30 cellular contexts compared by ENCODE assay signal in genomic region chr16:4367393-4367856, GRCh38. TPM values are rescaled to one million over a fixed set of nuclear protein-coding genes. Genes with fewer than 3 reads are reported as not detected.
DNase-seq lines count a peak whose midpoint lies in the region; ATAC-seq, FAIRE-seq and TF ChIP-seq lines count a peak whose summit lies in the region.
"Had no signal": no experiment of that assay in that cellular context is flagged by ENCODE, and none has a peak within 500 bp of the region (broad histone marks: within the 10 kb centered on the region; RNA-seq: fewer than 3 reads in every experiment).

No MANE protein-coding gene starts in this region.

- no peak overlapping the region for H2BK120ac ChIP-seq in H1 (replicated peaks; ENCODE audit: low read depth, low read length)

- H3K18ac ChIP-seq in H1 (ENCODE audit: extremely low read depth, low read length) = no peak overlapping the region

- H3K56ac ChIP-seq in H1 (replicated peaks; ENCODE audit: insufficient read length, low read depth, low read length) = no peak overlapping the region

- no peak for ATAC-seq in thoracic aorta (ENCODE audit: insufficient number of reproducible peaks, low FRiP score, low read depth)
- ATAC-seq: pancreas had no signal

- no peak overlapping the region; the same call in 1 of the 2 replicates for H4K8ac ChIP-seq in H1 (ENCODE audit: extremely low read depth, insufficient read depth, low read length)

- no peak overlapping the region for H3K4me3 Mint-ChIP-seq in activated T-cell treated with anti-CD3 and anti-CD28 coated beads, Interleukin-2, amount 50 U/mL, for 24 hours
- H3K4me3 Mint-ChIP-seq: activated naive CD8-positive, alpha-beta T cell treated with anti-CD3 and anti-CD28 coated beads, Interleukin-2, amount 10 ng/mL, durations not matched to agents 7 days and 5 days; T-helper 1 cell treated with Interleukin-12 subunit alpha and Interleukin-12 subunit beta and Interleukin-4 antibody, amounts not matched to agents 30 μg/mL and 1 μg/mL, for 36 hours; type B pancreatic cell had no signal

- H4K91ac ChIP-seq in H1 (replicated peaks; ENCODE audit: insufficient read length, low read length) = no peak overlapping the region

- H3K79me1 ChIP-seq in H1 (ENCODE audit: low read depth, low read length) = peaks cover 3% of the 10 kb centered on the region

- H3K4me1 Mint-ChIP-seq in activated T-cell treated with anti-CD3 and anti-CD28 coated beads, Interleukin-2, amount 50 U/mL, for 24 hours (ENCODE audit: low read depth) = peaks cover 5% of the 10 kb centered on the region

- H4K20me1 ChIP-seq in H1 (replicated peaks in 1 of 2; ENCODE audit: control insufficient read depth in 1 of 2, insufficient read depth in 2 of 2, low read length in 2 of 2) = peaks cover 0 to 7% of the 10 kb centered on the region in 2 experiments

- no peak overlapping the region for H2BK20ac ChIP-seq in H1 (ENCODE audit: low read length)

- H3K9me3 ChIP-seq in H1 (ENCODE audit: insufficient read depth in 2 of 2, low read depth in 1 of 2, low read length in 1 of 2) (no peaks in the 10 kb centered on the region), thoracic aorta (no peaks in the 10 kb centered on the region), suprapubic skin (no peaks in the 10 kb centered on the region), prostate gland (no peaks in the 10 kb centered on the region)
- H3K9me3 ChIP-seq: colonic mucosa, pancreas, right atrium auricular region had no signal

- H3K23ac ChIP-seq in H1 (ENCODE audit: insufficient read length) = no peak overlapping the region

- TF ChIP-seq EP300 in H1 (IDR thresholded peaks at IDR 0.05; ENCODE audit: borderline replicate concordance in 1 of 2, low read depth in 2 of 2, low read length in 2 of 2) (no peak), suprapubic skin (IDR thresholded peaks at IDR 0.05) (no peak)

- no peak overlapping the region for H3K14ac ChIP-seq in H1 (ENCODE audit: insufficient read length)

- POLR2A ChIA-PET in RWPE1 (lab: Yijun Ruan, JAX; ENCODE audit: low non-redundant PET) (no interaction called here), H1 (lab: Charles Lee; ENCODE audit: partially characterized antibody) (interaction anchor here (2.9 kb wide), 1 partner anchor 25 kb away, joined by 14 read pairs; no protein-coding TSS in a partner anchor)

- intact Hi-C loops in prostate gland (cut with DNase I) (no loop called here), posterior vena cava (cut with DNase I) (no loop called here)

- TF ChIP-seq CTCF in RWPE1 (conservative IDR thresholded peaks at IDR 0.05; ENCODE audit: low read depth) (no peak), H1 (IDR thresholded peaks at IDR 0.05; ENCODE audit: control extremely low read depth in 1 of 3, insufficient read depth in 1 of 3, low read depth in 1 of 3, low read length in 3 of 3) (peak in 1 of 3 experiments; percentile 2; a peak in 1 of 4 replicates), thoracic aorta (IDR thresholded peaks at IDR 0.05) (no peak), suprapubic skin (IDR thresholded peaks at IDR 0.05) (no peak), prostate gland (IDR thresholded peaks at IDR 0.05) (no peak)

- H3K27me3 Mint-ChIP-seq in activated T-cell treated with anti-CD3 and anti-CD28 coated beads, Interleukin-2, amount 50 U/mL, for 24 hours = no peaks in the 10 kb centered on the region
- H3K27me3 Mint-ChIP-seq: activated naive CD8-positive, alpha-beta T cell treated with anti-CD3 and anti-CD28 coated beads, Interleukin-2, amount 10 ng/mL, durations not matched to agents 7 days and 5 days; type B pancreatic cell had no signal

- H3K4me3 ChIP-seq in H1 (ENCODE audit: extremely low read depth in 1 of 4, insufficient read depth in 2 of 4, low read depth in 3 of 4, low read length in 4 of 4) (no peak overlapping the region), thoracic aorta (no peak overlapping the region), suprapubic skin (no peak overlapping the region), prostate gland (no peak overlapping the region)
- H3K4me3 ChIP-seq: colonic mucosa, pancreas, right atrium auricular region, SK-N-MC had no signal

- H3K23me2 ChIP-seq in H1 (ENCODE audit: low read depth, low read length) = peaks cover 5% of the 10 kb centered on the region; the same call in 1 of the 2 replicates

- H3K79me2 ChIP-seq in H1 (ENCODE audit: control insufficient read depth in 1 of 2, insufficient read depth in 2 of 2, low read length in 2 of 2) = no peaks in the 10 kb centered on the region

- CTCF ChIA-PET in RWPE1 (lab: Yijun Ruan, JAX) = interaction anchor here (1.4 kb wide), 1 partner anchor 35 kb away, joined by 9 read pairs; no protein-coding TSS in a partner anchor
- CTCF ChIA-PET in H1 (lab: Charles Lee; ENCODE audit: partially characterized antibody) = interaction anchor here (10.0 to 14.0 kb wide), 2 partner anchors 12 to 34 kb away, joined by 112 to 425 read pairs; no protein-coding TSS in a partner anchor

- WGBS in H1 (ENCODE audit: extremely low coverage in 1 of 2, insufficient coverage in 1 of 2, insufficient read length in 1 of 2, insufficient replicate concordance in 2 of 2, low coverage in 1 of 2, low lambda C conversion rate in 2 of 2, missing lambda C conversion rate in 1 of 2), 2 experiments = 85% methylated on average over 5 of the region's 5 CpGs; no CpG with 5 or more reads in 1 of the 2 experiments
- 93% methylated on average over 5 of the region's 5 CpGs for WGBS in suprapubic skin
- 96% methylated on average over 5 of the region's 5 CpGs for WGBS in prostate gland

- no peak for DNase-seq in activated T-cell treated with anti-CD3 and anti-CD28 coated beads, Interleukin-2, amount 50 U/mL, for 24 hours
- DNase-seq in activated T-cell treated with anti-CD3 and anti-CD28 coated beads for 4 hours (no peak), RWPE1 (ENCODE audit: low spot score) (no peak), H1 (ENCODE audit: low read depth in 1 of 2, low spot score in 2 of 2) (no peak), thoracic aorta (ENCODE audit: low spot score) (no peak), suprapubic skin (ENCODE audit: low spot score in 2 of 2) (no peak), prostate gland (ENCODE audit: low spot score) (no peak), posterior vena cava (ENCODE audit: low spot score) (no peak)
- DNase-seq: activated CD4-positive, CD25-positive, alpha-beta regulatory T cell treated with anti-CD3 and anti-CD28 coated beads, Interleukin-2, amount 50 U/mL, for 72 hours; activated effector memory CD4-positive, alpha-beta T cell treated with Interleukin-2 at 50 U/mL for 16 hours; activated naive CD8-positive, alpha-beta T cell treated with anti-CD3 and anti-CD28 coated beads, Interleukin-2, amount 10 ng/mL, durations not matched to agents 7 days and 5 days; colonic mucosa; DND-41; effector memory CD4-positive, alpha-beta T cell; left colon; MM.1S; NCI-H1105 treated with DMSO at 0.1 percent for 48 hours; NCI-H187 treated with DMSO at 0.1 percent for 48 hours; NCI-H2171; NCI-H510A; pancreas; RPMI8226; stimulated activated CD8-positive, alpha-beta memory T cell treated with anti-CD3 and anti-CD28 coated beads, Interleukin-4, amount 100 ng/mL, for 48 hours had no signal

- FAIRE-seq in H1 (lab: Jason Lieb, UNC) = no peak
- FAIRE-seq: astrocyte, pancreas, TTC549 had no signal

- peak overlapping the region; percentile 60 for H2AK5ac ChIP-seq in H1 (ENCODE audit: low read depth, low read length)

- peak overlapping the region; percentile 87; the same call in 1 of the 2 replicates for H2BK12ac ChIP-seq in H1 (ENCODE audit: low read depth, low read length)

- H4K5ac ChIP-seq in H1 (ENCODE audit: insufficient read length, low read depth, low read length) = no peak overlapping the region

- H3K4me1 ChIP-seq in H1 (replicated peaks in 1 of 4; ENCODE audit: control insufficient read depth in 3 of 4, insufficient read depth in 4 of 4, low read length in 3 of 4) (peaks cover 0 to 8% (median 5%) of the 10 kb centered on the region in 4 experiments; a peak in 6 of 7 replicates), thoracic aorta (ENCODE audit: control insufficient read depth in 1 of 2, low read depth in 2 of 2) (peaks cover 28 to 41% of the 10 kb centered on the region in 2 donors), suprapubic skin (peaks cover 48% of the 10 kb centered on the region), prostate gland (replicated peaks) (peaks cover 8% of the 10 kb centered on the region)
- H3K4me1 ChIP-seq: pancreas had no signal

- no peak overlapping the region for H3K4ac ChIP-seq in H1 (replicated peaks; ENCODE audit: insufficient read length, low read depth, low read length)

- peak overlapping the region; percentile 66; the same call in 1 of the 2 replicates for H2BK5ac ChIP-seq in H1 (ENCODE audit: low read depth, low read length)

- H3K36me3 ChIP-seq in H1 (ENCODE audit: control insufficient read depth in 2 of 4, insufficient read depth in 4 of 4, low read length in 3 of 4) (no peaks in the 10 kb centered on the region), thoracic aorta (peaks cover 10% of the 10 kb centered on the region), suprapubic skin (peaks cover 28% of the 10 kb centered on the region), prostate gland (no peaks in the 10 kb centered on the region)
- H3K36me3 ChIP-seq: colonic mucosa, pancreas had no signal

- no peak overlapping the region for H2AFZ ChIP-seq in H1 (ENCODE audit: low read length)

- H3K4me2 ChIP-seq in H1 (ENCODE audit: insufficient read depth in 1 of 2, low read depth in 2 of 2, low read length in 2 of 2) = no peak overlapping the region
- H3K4me2 ChIP-seq: KMS-11 had no signal

- H2BK15ac ChIP-seq in H1 (ENCODE audit: low read length) = peak overlapping the region; percentile 18; the same call in 1 of the 2 replicates

- peaks cover 31% of the 10 kb centered on the region for H3K36me3 Mint-ChIP-seq in activated T-cell treated with anti-CD3 and anti-CD28 coated beads, Interleukin-2, amount 50 U/mL, for 24 hours (ENCODE audit: low read depth)
- H3K36me3 Mint-ChIP-seq: type B pancreatic cell had no signal

- H3K27me3 ChIP-seq in H1 (replicated peaks in 1 of 4; ENCODE audit: control insufficient read depth in 3 of 4, extremely low read depth in 1 of 4, insufficient read depth in 3 of 4, low read length in 3 of 4) = peaks cover 0 to 3% (median under 1%) of the 10 kb centered on the region in 4 experiments; a peak in 2 of 7 replicates
- H3K27me3 ChIP-seq in thoracic aorta (replicated peaks; ENCODE audit: insufficient read depth) = no peaks in the 10 kb centered on the region
- H3K27me3 ChIP-seq in suprapubic skin = no peaks in the 10 kb centered on the region
- no peaks in the 10 kb centered on the region for H3K27me3 ChIP-seq in prostate gland (replicated peaks; ENCODE audit: insufficient read depth)
- H3K27me3 ChIP-seq: colonic mucosa, pancreas, right atrium auricular region had no signal

- peak overlapping the region; percentile 67 for H3K27ac Mint-ChIP-seq in activated T-cell treated with anti-CD3 and anti-CD28 coated beads, Interleukin-2, amount 50 U/mL, for 24 hours
- H3K27ac Mint-ChIP-seq: activated naive CD8-positive, alpha-beta T cell treated with anti-CD3 and anti-CD28 coated beads, Interleukin-2, amount 10 ng/mL, durations not matched to agents 7 days and 5 days; T-helper 1 cell treated with Interleukin-12 subunit alpha and Interleukin-12 subunit beta and Interleukin-4 antibody, amounts not matched to agents 30 μg/mL and 1 μg/mL, for 36 hours; type B pancreatic cell had no signal

- H3K9me3 Mint-ChIP-seq in activated T-cell treated with anti-CD3 and anti-CD28 coated beads, Interleukin-2, amount 50 U/mL, for 24 hours = no peaks in the 10 kb centered on the region
- H3K9me3 Mint-ChIP-seq: activated naive CD8-positive, alpha-beta T cell treated with anti-CD3 and anti-CD28 coated beads, Interleukin-2, amount 10 ng/mL, durations not matched to agents 7 days and 5 days; T-helper 1 cell treated with Interleukin-12 subunit alpha and Interleukin-12 subunit beta and Interleukin-4 antibody, amounts not matched to agents 30 μg/mL and 1 μg/mL, for 36 hours; type B pancreatic cell had no signal

- H3K27ac ChIP-seq in RWPE1 (peak overlapping the region; percentile 99), H1 (ENCODE audit: low read depth, low read length) (no peak overlapping the region), thoracic aorta (peak overlapping the region; percentile 99), suprapubic skin (no peak overlapping the region), prostate gland (no peak overlapping the region)
- H3K27ac ChIP-seq: colonic mucosa, KMS-11, pancreas, right atrium auricular region, SK-N-MC had no signal

- TF ChIP-seq POLR2A in H1 (IDR thresholded peaks at IDR 0.05; ENCODE audit: control extremely low read depth in 1 of 2, low read depth in 2 of 2, low read length in 2 of 2) (no peak), suprapubic skin (IDR thresholded peaks at IDR 0.05) (no peak), prostate gland (IDR thresholded peaks at IDR 0.05) (no peak)

- no peak for TF ChIP-seq RAD21 in H1 (IDR thresholded peaks at IDR 0.05 in 1 of 2, conservative IDR thresholded peaks at IDR 0.05 in 1 of 2; ENCODE audit: low read depth in 2 of 2, low read length in 2 of 2)

- H3K9ac ChIP-seq in H1 (replicated peaks in 1 of 4; ENCODE audit: extremely low read depth in 1 of 4, low read depth in 3 of 4, low read length in 3 of 4) = no peak overlapping the region
- H3K9ac ChIP-seq: KMS-11 had no signal

RNA-seq across cellular contexts. Expression of gene VASN, which starts 4.2 kb away (rescaled TPM):
- 9.6 and 10.1 TPM in 2 replicates for total RNA-seq in H1 (2021; fragmentation: NEBNext Ultra II Directional; extraction: Animal tissue kit (Norgen Biotek cat#: 25700))
- polyA plus RNA-seq in H1 (2011; rRNA removed) = 11.3 and 25.2 TPM in 2 replicates
- polyA plus RNA-seq in H1 (2011; cell fraction: cytosol; rRNA removed) = 7.2 TPM
- 15.2 TPM for polyA plus RNA-seq in H1 (2011; cell fraction: nucleus; rRNA removed)
- 3.4 to 8.6 TPM (median 7.8 TPM) in 4 replicates for polyA plus RNA-seq in H1 (2012, experiment 1 of 2)
- polyA plus RNA-seq in H1 (2012, experiment 2 of 2) = 6.1 TPM
- polyA plus RNA-seq in H1 (2013, experiment 1 of 2) = 16.7 TPM
- polyA plus RNA-seq in H1 (2013, experiment 2 of 2) = 14.5 TPM
- 3.4 and 4.5 TPM in 2 replicates for polyA minus RNA-seq in H1 (2011; rRNA and poly(A)+ RNA removed)
- polyA minus RNA-seq in H1 (2011; cell fraction: cytosol; rRNA and poly(A)+ RNA removed) = 11.4 TPM
- 22.5 TPM for polyA minus RNA-seq in H1 (2011; cell fraction: nucleus; rRNA and poly(A)+ RNA removed)
- total RNA-seq in thoracic aorta (100 to 1,000 TPM; 197 to 217 TPM), suprapubic skin (10 to 100 TPM; 10.8 to 23.3 (median 22.3) TPM), prostate gland (10 to 100 TPM; 13.1 to 97.4 TPM), posterior vena cava (10 to 100 TPM; 67.1 to 89.3 TPM)

RNA-seq across cellular contexts. Expression of gene PAM16, which starts 16.3 kb away (rescaled TPM):
- total RNA-seq in H1 (2021; fragmentation: NEBNext Ultra II Directional; extraction: Animal tissue kit (Norgen Biotek cat#: 25700)) = 78.3 and 84.4 TPM in 2 replicates
- 198 and 228 TPM in 2 replicates for polyA plus RNA-seq in H1 (2011; rRNA removed)
- polyA plus RNA-seq in H1 (2011; cell fraction: cytosol; rRNA removed) = 154 TPM
- 131 TPM for polyA plus RNA-seq in H1 (2011; cell fraction: nucleus; rRNA removed)
- 57.3 to 96.0 TPM (median 90.9 TPM) in 4 replicates for polyA plus RNA-seq in H1 (2012, experiment 1 of 2)
- polyA plus RNA-seq in H1 (2012, experiment 2 of 2) = 222 TPM
- polyA plus RNA-seq in H1 (2013, experiment 1 of 2) = 161 TPM
- polyA plus RNA-seq in H1 (2013, experiment 2 of 2) = 151 TPM
- 12.3 and 15.6 TPM in 2 replicates for polyA minus RNA-seq in H1 (2011; rRNA and poly(A)+ RNA removed)
- polyA minus RNA-seq in H1 (2011; cell fraction: cytosol; rRNA and poly(A)+ RNA removed) = 31.5 TPM
- polyA minus RNA-seq in H1 (2011; cell fraction: nucleus; rRNA and poly(A)+ RNA removed) = 32.7 TPM
- total RNA-seq in thoracic aorta (10 to 100 TPM; 18.4 to 21.1 TPM), suprapubic skin (10 to 100 TPM; 23.8 to 54.7 (median 46.1) TPM), prostate gland (100 to 1,000 TPM in 1 of 2 donors, 10 to 100 TPM in 1; 28.6 to 100 TPM), posterior vena cava (10 to 100 TPM; 25.3 to 28.8 TPM)

RNA-seq across cellular contexts. Expression of gene CORO7, which starts 49.0 kb away (rescaled TPM):
- total RNA-seq in H1 (2021; fragmentation: NEBNext Ultra II Directional; extraction: Animal tissue kit (Norgen Biotek cat#: 25700)) = 25.8 and 29.8 TPM in 2 replicates
- 25.2 and 45.7 TPM in 2 replicates for polyA plus RNA-seq in H1 (2011; rRNA removed)
- 17.6 TPM for polyA plus RNA-seq in H1 (2011; cell fraction: cytosol; rRNA removed)
- 150 TPM for polyA plus RNA-seq in H1 (2011; cell fraction: nucleus; rRNA removed)
- 11.3 to 25.2 TPM (median 22.8 TPM) in 4 replicates for polyA plus RNA-seq in H1 (2012, experiment 1 of 2)
- 17.0 TPM for polyA plus RNA-seq in H1 (2012, experiment 2 of 2)
- polyA plus RNA-seq in H1 (2013, experiment 1 of 2) = 17.4 TPM
- polyA plus RNA-seq in H1 (2013, experiment 2 of 2) = 20.0 TPM
- 11.4 and 17.1 TPM in 2 replicates for polyA minus RNA-seq in H1 (2011; rRNA and poly(A)+ RNA removed)
- polyA minus RNA-seq in H1 (2011; cell fraction: cytosol; rRNA and poly(A)+ RNA removed) = 25.4 TPM
- polyA minus RNA-seq in H1 (2011; cell fraction: nucleus; rRNA and poly(A)+ RNA removed) = 43.3 TPM
- total RNA-seq in thoracic aorta (10 to 100 TPM; 71.1 to 79.1 TPM), suprapubic skin (10 to 100 TPM; 18.8 to 29.6 (median 25.7) TPM), prostate gland (100 to 1,000 TPM in 1 of 2 donors, 10 to 100 TPM in 1; 24.1 to 122 TPM), posterior vena cava (10 to 100 TPM; 28.5 to 29.5 TPM)

RNA-seq across cellular contexts. Expression of gene GLIS2, which starts 51.6 kb away (rescaled TPM):
- 17.4 and 18.6 TPM in 2 replicates for total RNA-seq in H1 (2021; fragmentation: NEBNext Ultra II Directional; extraction: Animal tissue kit (Norgen Biotek cat#: 25700))
- 4.3 and 7.6 TPM in 2 replicates for polyA plus RNA-seq in H1 (2011; rRNA removed)
- polyA plus RNA-seq in H1 (2011; cell fraction: cytosol; rRNA removed) = 2.7 TPM
- polyA plus RNA-seq in H1 (2011; cell fraction: nucleus; rRNA removed) = 8.4 TPM
- 8.3 to 13.8 TPM (median 12.3 TPM) in 4 replicates for polyA plus RNA-seq in H1 (2012, experiment 1 of 2)
- polyA plus RNA-seq in H1 (2012, experiment 2 of 2) = 11.8 TPM
- polyA plus RNA-seq in H1 (2013, experiment 1 of 2) = 9.4 TPM
- 9.5 TPM for polyA plus RNA-seq in H1 (2013, experiment 2 of 2)
- polyA minus RNA-seq in H1 (2011; rRNA and poly(A)+ RNA removed) = 2.0 and 3.2 TPM in 2 replicates
- 7.0 TPM for polyA minus RNA-seq in H1 (2011; cell fraction: cytosol; rRNA and poly(A)+ RNA removed)
- 5.7 TPM for polyA minus RNA-seq in H1 (2011; cell fraction: nucleus; rRNA and poly(A)+ RNA removed)
- total RNA-seq in thoracic aorta (10 to 100 TPM; 19.5 to 32.9 TPM), suprapubic skin (1 to 10 TPM; 1.1 to 3.1 (median 2.3) TPM), prostate gland (10 to 100 TPM in 1 of 2 donors, 1 to 10 TPM in 1; 3.8 to 10.5 TPM), posterior vena cava (10 to 100 TPM; 35.6 to 49.0 TPM)

RNA-seq across cellular contexts. Expression of gene DNAJA3, which starts 58.2 kb away (rescaled TPM):
- 58.0 and 59.1 TPM in 2 replicates for total RNA-seq in H1 (2021; fragmentation: NEBNext Ultra II Directional; extraction: Animal tissue kit (Norgen Biotek cat#: 25700))
- 37.3 and 50.5 TPM in 2 replicates for polyA plus RNA-seq in H1 (2011; rRNA removed)
- polyA plus RNA-seq in H1 (2011; cell fraction: cytosol; rRNA removed) = 61.8 TPM
- polyA plus RNA-seq in H1 (2011; cell fraction: nucleus; rRNA removed) = 77.6 TPM
- polyA plus RNA-seq in H1 (2012, experiment 1 of 2) = 45.8 to 52.6 TPM (median 51.0 TPM) in 4 replicates
- polyA plus RNA-seq in H1 (2012, experiment 2 of 2) = 44.6 TPM
- polyA plus RNA-seq in H1 (2013, experiment 1 of 2) = 54.7 TPM
- polyA plus RNA-seq in H1 (2013, experiment 2 of 2) = 50.1 TPM
- polyA minus RNA-seq in H1 (2011; rRNA and poly(A)+ RNA removed) = 27.9 and 41.1 TPM in 2 replicates
- 23.5 TPM for polyA minus RNA-seq in H1 (2011; cell fraction: cytosol; rRNA and poly(A)+ RNA removed)
- 39.4 TPM for polyA minus RNA-seq in H1 (2011; cell fraction: nucleus; rRNA and poly(A)+ RNA removed)
- total RNA-seq in thoracic aorta (10 to 100 TPM; 35.2 to 52.2 TPM), suprapubic skin (10 to 100 TPM; 41.1 to 70.9 (median 48.7) TPM), prostate gland (10 to 100 TPM; 47.6 to 60.0 TPM), posterior vena cava (10 to 100 TPM; 22.4 to 23.6 TPM)

Comparison
In these comparisons a context has a peak if more than half of its experiments do, and no peak if none do; other contexts are left out.
1. H3K27ac ChIP-seq: peak in RWPE1 (single experiment) and thoracic aorta (2 of 2); none in H1 (single experiment), suprapubic skin (single experiment) and prostate gland (0 of 2).